ENCODE assay signal across 8 cellular contexts in genomic region chrX:16718824-16719333, GRCh38. TPM values are rescaled to one million over a fixed set of nuclear protein-coding genes. Genes with fewer than 3 reads are reported as not detected.
DNase-seq lines count a peak whose midpoint lies in the region; ATAC-seq and TF ChIP-seq lines count a peak whose summit lies in the region.

No MANE protein-coding gene starts in this region.

- peak overlapping the region; percentile 84 for H3K4me2 ChIP-seq in DND-41 (ENCODE audit: insufficient read depth, low read length)
- peak overlapping the region; percentile 74 for H3K4me2 ChIP-seq in GM23338

- H2AFZ ChIP-seq in DND-41 (ENCODE audit: low read depth, low read length) (peak overlapping the region; percentile 93), GM23338 (no peak overlapping the region)

- peak overlapping the region; percentile 89 for H3K4me3 Mint-ChIP-seq in GM23338
- H3K4me3 Mint-ChIP-seq in stimulated activated effector memory CD8-positive, alpha-beta T cell treated with anti-CD3 and anti-CD28 coated beads, Interleukin-12 subunit alpha, Interleukin-12 subunit beta, amount 100 ng/mL, for 72 hours, result peak overlapping the region; percentile 83

- peak overlapping the region; percentile 100 for H3K27ac Mint-ChIP-seq in GM23338
- H3K27ac Mint-ChIP-seq in stimulated activated effector memory CD8-positive, alpha-beta T cell treated with anti-CD3 and anti-CD28 coated beads, Interleukin-12 subunit alpha, Interleukin-12 subunit beta, amount 100 ng/mL, for 72 hours, result peak overlapping the region; percentile 95

- CTCF ChIA-PET in GM10248 (lab: Yijun Ruan, JAX), result interaction anchor here (1.0 to 1.3 kb wide), 2 partner anchors 13 to 15 kb away, joined by 3 read pairs; no protein-coding TSS in a partner anchor

- POLR2A ChIA-PET in GM10248 (lab: Yijun Ruan, JAX), result no interaction called here

- H3K27me3 Mint-ChIP-seq in GM23338 (ENCODE audit: insufficient read depth, low read depth, poor library complexity), result peaks cover 8% of the 10 kb centered on the region

- H3K4me1 Mint-ChIP-seq in GM23338, result peaks cover 5% of the 10 kb centered on the region; the same call in 1 of the 3 replicates
- peaks cover 10% of the 10 kb centered on the region for H3K4me1 Mint-ChIP-seq in stimulated activated effector memory CD8-positive, alpha-beta T cell treated with anti-CD3 and anti-CD28 coated beads, Interleukin-12 subunit alpha, Interleukin-12 subunit beta, amount 100 ng/mL, for 72 hours

- TF ChIP-seq CTCF in DND-41 (IDR thresholded peaks at IDR 0.05; ENCODE audit: borderline replicate concordance, extremely low read depth, low read length, poor library complexity, severe bottlenecking), result no peak
- no peak for TF ChIP-seq CTCF in GM23338 (conservative IDR thresholded peaks at IDR 0.05; ENCODE audit: low read depth in 2 of 2)
- TF ChIP-seq CTCF in foreskin fibroblast (IDR thresholded peaks at IDR 0.05; ENCODE audit: low read depth, low read length), result no peak
- no peak for TF ChIP-seq CTCF in GM10248 (IDR thresholded peaks at IDR 0.05; ENCODE audit: control extremely low read depth, extremely low read depth, low read depth, missing control alignments)

- no peaks in the 10 kb centered on the region for H4K20me1 ChIP-seq in DND-41 (ENCODE audit: insufficient read depth, low read length)
- no peaks in the 10 kb centered on the region; the same call in 1 of the 2 replicates for H4K20me1 ChIP-seq in GM23338 (replicated peaks; ENCODE audit: insufficient read depth)

- H3K4me3 ChIP-seq in DND-41 (ENCODE audit: low read depth in 1 of 2, low read length in 2 of 2) (peak overlapping the region; percentile 60 to 68), GM23338 (peak overlapping the region; percentile 81), SJCRH30 (peak overlapping the region; percentile 82), foreskin fibroblast (ENCODE audit: low read depth in 1 of 2, low read length in 2 of 2) (peak overlapping the region; percentile 71 to 83)

- H3K9ac ChIP-seq in DND-41 (ENCODE audit: low read depth, low read length), result peak overlapping the region; percentile 67

- H3K9me3 Mint-ChIP-seq in GM23338, result no peaks in the 10 kb centered on the region
- no peaks in the 10 kb centered on the region for H3K9me3 Mint-ChIP-seq in stimulated activated effector memory CD8-positive, alpha-beta T cell treated with anti-CD3 and anti-CD28 coated beads, Interleukin-12 subunit alpha, Interleukin-12 subunit beta, amount 100 ng/mL, for 72 hours

- H3K27me3 ChIP-seq in DND-41 (ENCODE audit: insufficient read depth, low read length, poor library complexity), result no peaks in the 10 kb centered on the region
- H3K27me3 ChIP-seq in GM23338 (ENCODE audit: insufficient read depth), result no peaks in the 10 kb centered on the region
- no peaks in the 10 kb centered on the region for H3K27me3 ChIP-seq in SJCRH30

- H3K36me3 ChIP-seq in DND-41 (ENCODE audit: insufficient read depth, low read length), result peaks cover 1% of the 10 kb centered on the region; the same call in 1 of the 2 replicates
- H3K36me3 ChIP-seq in GM23338 (ENCODE audit: insufficient read depth), result no peaks in the 10 kb centered on the region
- H3K36me3 ChIP-seq in SJCRH30, result no peaks in the 10 kb centered on the region

- H3F3A ChIP-seq in GM23338 (replicated peaks; ENCODE audit: low read depth), result no peaks in the 10 kb centered on the region

- intact Hi-C loops in sciatic nerve (cut with DNase I), result no loop called here

- H3K9me3 ChIP-seq in DND-41 (ENCODE audit: insufficient read depth, low read length, severe bottlenecking) (no peaks in the 10 kb centered on the region), SJCRH30 (replicated peaks) (no peaks in the 10 kb centered on the region)

- no peaks in the 10 kb centered on the region for H3K9me2 ChIP-seq in GM23338 (ENCODE audit: insufficient read depth)

- H3K27ac ChIP-seq in DND-41 (ENCODE audit: low read length), result peak overlapping the region; percentile 87
- peak overlapping the region; percentile 99 for H3K27ac ChIP-seq in GM23338 (ENCODE audit: low read depth)
- peak overlapping the region; percentile 92 for H3K27ac ChIP-seq in SJCRH30

- peaks cover 20% of the 10 kb centered on the region for H3K4me1 ChIP-seq in DND-41 (ENCODE audit: insufficient read depth, low read length)
- no peaks in the 10 kb centered on the region for H3K4me1 ChIP-seq in GM23338 (ENCODE audit: insufficient read depth)
- H3K4me1 ChIP-seq in SJCRH30, result no peaks in the 10 kb centered on the region

- H3K79me2 ChIP-seq in DND-41 (ENCODE audit: insufficient read depth, low read length), result peaks cover 29% of the 10 kb centered on the region
- H3K79me2 ChIP-seq in GM23338 (replicated peaks; ENCODE audit: insufficient read depth), result peaks cover 43% of the 10 kb centered on the region

- ATAC-seq in DND-41 (ENCODE audit: insufficient read depth, low read depth) (no peak; the same call in 1 of the 3 replicates), GM23338 (peak; percentile 52), sciatic nerve (no peak)
- ATAC-seq in stimulated activated effector memory CD8-positive, alpha-beta T cell treated with anti-CD3 and anti-CD28 coated beads, Interleukin-12 subunit alpha, Interleukin-12 subunit beta, amount 100 ng/mL, for 72 hours, result no peak

- DNase-seq in DND-41, result no peak
- no peak for DNase-seq in GM23338 (ENCODE audit: low spot score)
- no peak for DNase-seq in SJCRH30
- DNase-seq in foreskin fibroblast, result no peak
- no peak for DNase-seq in stimulated activated effector memory CD8-positive, alpha-beta T cell treated with anti-CD3 and anti-CD28 coated beads, Interleukin-12 subunit alpha, Interleukin-12 subunit beta, amount 100 ng/mL, for 72 hours (ENCODE audit: low spot score in 2 of 2)
- no peak for DNase-seq in GM10248 (ENCODE audit: extremely low spot score)
- no peak for DNase-seq in activated effector memory CD4-positive, alpha-beta T cell treated with Interleukin-2 at 50 U/mL for 16 hours
- DNase-seq in sciatic nerve (ENCODE audit: low spot score), result no peak

- H3K36me3 Mint-ChIP-seq in GM23338 (ENCODE audit: low read depth), result peaks cover 3% of the 10 kb centered on the region; the same call in 1 of the 3 replicates
- H3K36me3 Mint-ChIP-seq in stimulated activated effector memory CD8-positive, alpha-beta T cell treated with anti-CD3 and anti-CD28 coated beads, Interleukin-12 subunit alpha, Interleukin-12 subunit beta, amount 100 ng/mL, for 72 hours, result peaks cover 14% of the 10 kb centered on the region

TF ChIP-seq in GM23338, 12 proteins besides CTCF, POLR2A, EP300 and RAD21 (continues in another document):
- TF ChIP-seq NANOG (IDR thresholded peaks at IDR 0.05; ENCODE audit: borderline replicate concordance), result no peak
- TF ChIP-seq EZH2 (IDR thresholded peaks at IDR 0.05; ENCODE audit: low read depth, unreplicated experiment), result no peak

RNA-seq across cellular contexts. Expression of gene SYAP1, which starts 0.5 kb away (rescaled TPM):
- total RNA-seq in GM23338 (2014; rRNA removed; shearing (Covaris generic)), result 18.0 and 19.3 TPM in 2 replicates
- 46.7 and 48.3 TPM in 2 replicates for polyA plus RNA-seq in GM23338 (2016; fragmentation: Nextera tagmentation; extraction: Ambion mirVana)
- 48.8 and 49.8 TPM in 2 replicates for total RNA-seq in SJCRH30 (2014; rRNA removed; shearing (Covaris generic))
- total RNA-seq in sciatic nerve, result 23.4 TPM

RNA-seq across cellular contexts. Expression of gene CTPS2, which starts 6.4 kb away (rescaled TPM):
- total RNA-seq in GM23338 (2014; rRNA removed; shearing (Covaris generic)), result 35.5 and 36.6 TPM in 2 replicates
- 10.4 and 16.4 TPM in 2 replicates for polyA plus RNA-seq in GM23338 (2016; fragmentation: Nextera tagmentation; extraction: Ambion mirVana)
- total RNA-seq in SJCRH30 (2014; rRNA removed; shearing (Covaris generic)), result 39.1 and 41.3 TPM in 2 replicates
- total RNA-seq in sciatic nerve, result 17.0 TPM
